ENCODE assay signal across 17 cellular contexts in the genomic region with DNA sequence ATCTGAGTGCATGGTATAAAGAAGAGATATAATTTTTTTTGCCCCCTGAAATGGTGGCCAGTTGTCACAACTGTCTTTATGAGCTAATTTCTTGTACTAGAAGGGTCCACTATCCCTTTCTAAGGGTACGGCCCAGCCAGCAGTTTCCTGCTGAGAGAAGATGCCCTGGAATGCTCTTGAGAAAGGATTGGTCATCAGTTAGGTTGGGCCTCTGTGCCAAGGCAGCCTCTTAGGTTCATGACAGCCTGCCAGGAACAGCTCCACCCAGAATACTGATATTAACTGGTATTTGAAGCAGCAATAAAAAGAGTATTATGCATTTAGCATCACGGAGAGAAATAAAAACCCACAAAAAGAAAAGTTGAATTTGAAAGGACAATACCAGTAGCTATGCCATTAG. TPM values are rescaled to one million over a fixed set of nuclear protein-coding genes. Genes with fewer than 3 reads are reported as not detected.
DNase-seq lines count a peak whose midpoint lies in the region; ATAC-seq and TF ChIP-seq lines count a peak whose summit lies in the region.
"Had no signal": no experiment of that assay in that cellular context is flagged by ENCODE, and none has a peak within 500 bp of the region (broad histone marks: within the 10 kb centered on the region; RNA-seq: fewer than 3 reads in every experiment).

No MANE protein-coding gene starts in this region.

- H3K9me2 ChIP-seq in PC-3 (replicated peaks; ENCODE audit: low read length): no peaks in the 10 kb centered on the region

- H3K4me1 Mint-ChIP-seq in effector memory CD8-positive, alpha-beta T cell (ENCODE audit: low read depth in 2 of 2): no peaks in the 10 kb centered on the region
- H3K4me1 Mint-ChIP-seq in immature natural killer cell (no peaks in the 10 kb centered on the region), progenitor cell of endocrine pancreas (ENCODE audit: low read depth) (peaks cover 31% of the 10 kb centered on the region)
- H3K4me1 Mint-ChIP-seq: stimulated activated effector memory CD8-positive, alpha-beta T cell treated with anti-CD3 and anti-CD28 coated beads, Interleukin-12 subunit alpha, Interleukin-12 subunit beta, amount 100 ng/mL, for 72 hours had no signal

- no peak overlapping the region for H3K4me3 Mint-ChIP-seq in effector memory CD8-positive, alpha-beta T cell
- H3K4me3 Mint-ChIP-seq in immature natural killer cell: no peak overlapping the region
- H3K4me3 Mint-ChIP-seq in progenitor cell of endocrine pancreas (ENCODE audit: low read depth): no peak overlapping the region
- H3K4me3 Mint-ChIP-seq: activated T-cell treated with anti-CD3 and anti-CD28 coated beads, Interleukin-2, amount 50 U/mL, for 4 hours; stimulated activated effector memory CD8-positive, alpha-beta T cell treated with anti-CD3 and anti-CD28 coated beads, Interleukin-12 subunit alpha, Interleukin-12 subunit beta, amount 100 ng/mL, for 72 hours had no signal

- no TSS peak for BruUV-seq in PC-3 (replicated peaks; lab: Mats Ljungman, UMichigan)

- no peaks in the 10 kb centered on the region for H3K36me3 ChIP-seq in PC-3 (ENCODE audit: low read depth, low read length)
- H3K36me3 ChIP-seq: uterus had no signal

- H3K9me3 ChIP-seq in PC-3 (ENCODE audit: low read length): no peaks in the 10 kb centered on the region
- H3K9me3 ChIP-seq: uterus had no signal

- H2AFZ ChIP-seq in PC-3 (ENCODE audit: low read length): no peak overlapping the region

- H3K4me2 ChIP-seq in PC-3 (ENCODE audit: low read length): no peak overlapping the region

- H3F3A ChIP-seq in PC-3 (ENCODE audit: low read length, unreplicated experiment): no peaks in the 10 kb centered on the region

- POLR2A ChIA-PET in PC-3 (lab: Charles Lee; ENCODE audit: unreplicated experiment): interaction anchor here (0.7 kb wide), 1 partner anchor 9 kb away, joined by 4 read pairs; no protein-coding TSS in a partner anchor

- H3K9me3 Mint-ChIP-seq in effector memory CD8-positive, alpha-beta T cell: no peaks in the 10 kb centered on the region
- H3K9me3 Mint-ChIP-seq in immature natural killer cell (no peaks in the 10 kb centered on the region), progenitor cell of endocrine pancreas (ENCODE audit: low read depth) (peaks cover 4% of the 10 kb centered on the region)
- H3K9me3 Mint-ChIP-seq: activated T-cell treated with anti-CD3 and anti-CD28 coated beads, Interleukin-2, amount 50 U/mL, for 4 hours; stimulated activated effector memory CD8-positive, alpha-beta T cell treated with anti-CD3 and anti-CD28 coated beads, Interleukin-12 subunit alpha, Interleukin-12 subunit beta, amount 100 ng/mL, for 72 hours had no signal

- H3K27ac ChIP-seq in PC-3 (ENCODE audit: low read length): 0 out of 2 replicates have a peak overlapping the region, but pooled peaks have one; percentile 82
- H3K27ac ChIP-seq in epithelial cell of prostate: peak overlapping the region; percentile 3
- H3K27ac ChIP-seq: dorsolateral prefrontal cortex had no signal

- ATAC-seq in PC-3: no peak
- ATAC-seq in effector memory CD8-positive, alpha-beta T cell (replicated peaks): no peak
- ATAC-seq: activated T-cell treated with anti-CD3 and anti-CD28 coated beads, Interleukin-2, amount 50 U/mL, for 4 hours; stimulated activated effector memory CD8-positive, alpha-beta T cell treated with anti-CD3 and anti-CD28 coated beads, Interleukin-12 subunit alpha, Interleukin-12 subunit beta, amount 100 ng/mL, for 72 hours had no signal

- no peak for TF ChIP-seq CTCF in PC-3 (conservative IDR thresholded peaks at IDR 0.05; ENCODE audit: low read depth, low read length)
- no peak for TF ChIP-seq CTCF in progenitor cell of endocrine pancreas (IDR thresholded peaks at IDR 0.05; ENCODE audit: unreplicated experiment)

- CTCF ChIA-PET in PC-3 (lab: Charles Lee): interaction anchor here (0.7 kb wide), 1 partner anchor 156 kb away, joined by 3 read pairs; no protein-coding TSS in a partner anchor

- no peaks in the 10 kb centered on the region for H3K36me3 Mint-ChIP-seq in effector memory CD8-positive, alpha-beta T cell (ENCODE audit: insufficient read depth)
- H3K36me3 Mint-ChIP-seq in immature natural killer cell (no peaks in the 10 kb centered on the region), progenitor cell of endocrine pancreas (ENCODE audit: insufficient read depth) (no peaks in the 10 kb centered on the region)
- H3K36me3 Mint-ChIP-seq: stimulated activated effector memory CD8-positive, alpha-beta T cell treated with anti-CD3 and anti-CD28 coated beads, Interleukin-12 subunit alpha, Interleukin-12 subunit beta, amount 100 ng/mL, for 72 hours had no signal

- no peak overlapping the region for H3K27ac Mint-ChIP-seq in effector memory CD8-positive, alpha-beta T cell
- H3K27ac Mint-ChIP-seq in immature natural killer cell (no peak overlapping the region), progenitor cell of endocrine pancreas (no peak overlapping the region)
- H3K27ac Mint-ChIP-seq: stimulated activated effector memory CD8-positive, alpha-beta T cell treated with anti-CD3 and anti-CD28 coated beads, Interleukin-12 subunit alpha, Interleukin-12 subunit beta, amount 100 ng/mL, for 72 hours had no signal

- H4K20me1 ChIP-seq in PC-3 (ENCODE audit: low read length): no peaks in the 10 kb centered on the region

- H3K27me3 ChIP-seq in PC-3 (ENCODE audit: low read length): no peaks in the 10 kb centered on the region
- H3K27me3 ChIP-seq: dorsolateral prefrontal cortex, uterus had no signal

- H3K79me2 ChIP-seq in PC-3 (ENCODE audit: low read length): no peaks in the 10 kb centered on the region

- no peak overlapping the region for H3K9ac ChIP-seq in PC-3 (ENCODE audit: low read length)

- H3K4me1 ChIP-seq in PC-3 (ENCODE audit: insufficient read depth, low read length): peaks cover 51% of the 10 kb centered on the region
- H3K4me1 ChIP-seq: uterus had no signal

- peaks cover 8 to 30% of the 10 kb centered on the region in 2 donors for H3K27me3 Mint-ChIP-seq in effector memory CD8-positive, alpha-beta T cell
- H3K27me3 Mint-ChIP-seq in immature natural killer cell (ENCODE audit: low read depth in 3 of 3) (peaks cover 2 to 8% (median 6%) of the 10 kb centered on the region in 3 donors), progenitor cell of endocrine pancreas (no peaks in the 10 kb centered on the region)

- peak; percentile 79 for DNase-seq in EH (ENCODE audit: low read depth)
- DNase-seq in PC-3: peak; percentile 31
- no peak for DNase-seq in epithelial cell of prostate (ENCODE audit: low read depth, low spot score)
- peak; percentile 31 for DNase-seq in myocyte (ENCODE audit: low read depth)
- no peak for DNase-seq in effector memory CD8-positive, alpha-beta T cell
- DNase-seq in immature natural killer cell: no peak
- no peak for DNase-seq in retina
- DNase-seq in progenitor cell of endocrine pancreas (ENCODE audit: low spot score, unreplicated experiment): no peak
- DNase-seq: activated CD4-positive, alpha-beta T cell treated with anti-CD3 and anti-CD28 coated beads for 4 hours; activated T-cell treated with anti-CD3 and anti-CD28 coated beads, Interleukin-2, amount 50 U/mL, for 4 hours; C1 segment of cervical spinal cord; dorsolateral prefrontal cortex; kidney; NCI-H748 treated with DMSO at 0.1 percent for 48 hours; stimulated activated CD4-positive, alpha-beta T cell treated with anti-CD3 and anti-CD28 coated beads, Interleukin-4, amount 100 ng/mL, for 1 hour had no signal

- H3K4me3 ChIP-seq in PC-3 (ENCODE audit: low read length): no peak overlapping the region
- H3K4me3 ChIP-seq: dorsolateral prefrontal cortex, uterus had no signal

- intact Hi-C loops in PC-3 (cut with micrococcal nuclease): no loop called here

RNA-seq across cellular contexts. Expression of gene HINT3, which starts 9.0 kb away (rescaled TPM):
- total RNA-seq in PC-3 (2014; rRNA removed) (7.8 and 8.0 TPM in 2 replicates), myocyte (47.3 and 48.9 TPM in 2 replicates), progenitor cell of endocrine pancreas (20.7 and 20.9 TPM in 2 replicates)
- polyA plus RNA-seq in myocyte (2012): 17.5 TPM
- 10 to 100 TPM in 1 of 3 donors, 1 to 10 TPM in 2; 3.7 to 10.3 (median 6.6) TPM for polyA plus RNA-seq in immature natural killer cell

RNA-seq across cellular contexts. Expression of gene TRMT11, which starts 38.8 kb away (rescaled TPM):
- total RNA-seq in PC-3 (2014; rRNA removed): 17.9 and 23.5 TPM in 2 replicates
- total RNA-seq in myocyte: 23.2 and 23.4 TPM in 2 replicates
- polyA plus RNA-seq in myocyte (2012): 8.4 TPM
- 1 to 10 TPM; 3.0 to 6.0 (median 4.2) TPM for polyA plus RNA-seq in immature natural killer cell
- total RNA-seq in progenitor cell of endocrine pancreas: 25.1 and 32.9 TPM in 2 replicates

Comparison
In these comparisons a context has a peak if more than half of its experiments do, and no peak if none do; other contexts are left out.
1. DNase-seq: peak in EH (single experiment), PC-3 (single experiment) and myocyte (single experiment); none in epithelial cell of prostate (single experiment), effector memory CD8-positive, alpha-beta T cell (0 of 3), immature natural killer cell (0 of 3), retina (single experiment) and progenitor cell of endocrine pancreas (single experiment).